Comparison of ENCODE assay signal across 22 cellular contexts in the genomic region with DNA sequence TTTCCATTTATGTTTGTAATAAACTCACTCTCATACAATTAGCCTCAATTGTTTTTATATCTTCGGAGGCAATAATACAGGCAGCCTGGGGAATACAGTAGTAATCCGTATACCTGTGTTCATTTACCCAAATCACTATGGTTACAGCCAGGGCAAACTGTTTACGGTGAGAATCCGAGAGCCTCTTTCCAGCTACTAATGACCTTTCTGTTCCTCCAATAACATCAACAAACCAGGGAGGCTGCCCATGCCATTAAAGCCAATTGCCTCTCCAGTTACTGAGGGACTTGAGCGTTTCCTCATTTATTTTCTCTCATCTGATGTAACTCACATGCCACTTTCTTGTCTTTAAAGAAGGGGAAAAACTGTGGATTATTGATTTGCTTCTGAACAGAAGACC.
DNase-seq lines count a peak whose midpoint lies in the region; ATAC-seq and TF ChIP-seq lines count a peak whose summit lies in the region.
"Had no signal": no experiment of that assay in that cellular context is flagged by ENCODE, and none has a peak within 500 bp of the region (broad histone marks: within the 10 kb centered on the region; RNA-seq: fewer than 3 reads in every experiment).

No MANE protein-coding gene starts in this region.

- H3K36me3 Mint-ChIP-seq in glutamatergic neuron (ENCODE audit: unreplicated experiment): no peaks in the 10 kb centered on the region
- H3K36me3 Mint-ChIP-seq: CD4-positive, alpha-beta memory T cell had no signal

- H3K27ac ChIP-seq in neural cell (ENCODE audit: low read length): peak overlapping the region; percentile 11

- no peaks in the 10 kb centered on the region for H3K9me2 ChIP-seq in neural cell (ENCODE audit: insufficient read depth, low read length)

- H3K9ac ChIP-seq in neural cell (ENCODE audit: low read length): no peak overlapping the region

- H3K36me3 ChIP-seq in neural cell (ENCODE audit: insufficient read depth, low read length) (no peaks in the 10 kb centered on the region), H7 (replicated peaks; ENCODE audit: control insufficient read depth, insufficient read depth, low read length) (no peaks in the 10 kb centered on the region)

- H3K4me3 ChIP-seq in neural cell (ENCODE audit: low read length) (no peak overlapping the region), H7 (ENCODE audit: insufficient read depth, low read depth, low read length) (no peak overlapping the region)
- H3K4me3 ChIP-seq: K562 had no signal

- peak overlapping the region; percentile 61 for H3K4me2 ChIP-seq in neural cell (ENCODE audit: low read length)

- H2AFZ ChIP-seq in neural cell (ENCODE audit: low read depth, low read length): no peak overlapping the region

- no peak for TF ChIP-seq EP300 in neural cell (conservative IDR thresholded peaks at IDR 0.05; ENCODE audit: poor library complexity, severe bottlenecking)

- peak overlapping the region; percentile 32 for H3K4me3 Mint-ChIP-seq in glutamatergic neuron (ENCODE audit: unreplicated experiment)
- H3K4me3 Mint-ChIP-seq: CD4-positive, alpha-beta memory T cell had no signal

- no peak for TF ChIP-seq CTCF in glutamatergic neuron (IDR thresholded peaks at IDR 0.05; ENCODE audit: partially characterized antibody, unreplicated experiment)
- no peak for TF ChIP-seq CTCF in neural cell (IDR thresholded peaks at IDR 0.05; ENCODE audit: poor library complexity, severe bottlenecking)

- peaks cover 6% of the 10 kb centered on the region for H3K9me3 Mint-ChIP-seq in glutamatergic neuron (ENCODE audit: unreplicated experiment)

- no peaks in the 10 kb centered on the region for H3F3A ChIP-seq in neural cell (ENCODE audit: insufficient read depth, low read length, poor library complexity, severe bottlenecking)

- H3K9me3 ChIP-seq in neural cell (ENCODE audit: low read length): no peaks in the 10 kb centered on the region

- no peaks in the 10 kb centered on the region for H3K27me3 ChIP-seq in neural cell (ENCODE audit: insufficient read depth, low read depth, low read length)
- no peaks in the 10 kb centered on the region for H3K27me3 ChIP-seq in H7 (ENCODE audit: control insufficient read depth, insufficient read depth, low read length)

- no peak for ATAC-seq in GM21576 (IDR thresholded peaks at IDR 0.05; ENCODE audit: unreplicated experiment)
- ATAC-seq in GM19463 (IDR thresholded peaks at IDR 0.05; ENCODE audit: unreplicated experiment): no peak
- ATAC-seq: K562, Panc1 had no signal

- TF ChIP-seq RAD21 in neural cell (conservative IDR thresholded peaks at IDR 0.05): no peak

- DNase-seq in DMS79 (lab: John Stamatoyannopoulos, UW): peak; percentile 4
- peak; percentile 41 for DNase-seq in NCI-H2029 treated with DMSO at 0.1 percent for 48 hours (lab: John Stamatoyannopoulos, UW)
- peak; percentile 22 for DNase-seq in glutamatergic neuron
- no peak for DNase-seq in H7
- DNase-seq: C1 segment of cervical spinal cord; CD4-positive, alpha-beta memory T cell; COR-L47; DND-41; GOT3; HCEC 1CT; Kasumi-1; NCI-H1694; NCI-H2081 treated with DMSO at 0.1 percent for 48 hours; NCI-H524; NCI-H82; SHP77 treated with DMSO at 0.1 percent for 48 hours; T-helper 1 cell had no signal

- H3K79me2 ChIP-seq in neural cell (replicated peaks; ENCODE audit: insufficient read depth, low read length): no peaks in the 10 kb centered on the region

- H3K27ac Mint-ChIP-seq in glutamatergic neuron (ENCODE audit: unreplicated experiment): peak overlapping the region; percentile 50
- H3K27ac Mint-ChIP-seq: CD4-positive, alpha-beta memory T cell had no signal

- H3K27me3 Mint-ChIP-seq in glutamatergic neuron (ENCODE audit: unreplicated experiment): peaks cover 7% of the 10 kb centered on the region
- H3K27me3 Mint-ChIP-seq: CD4-positive, alpha-beta memory T cell had no signal

- H3K4me1 Mint-ChIP-seq in glutamatergic neuron (ENCODE audit: low read depth, unreplicated experiment): peaks cover 20% of the 10 kb centered on the region
- H3K4me1 Mint-ChIP-seq: CD4-positive, alpha-beta memory T cell had no signal

- H4K20me1 ChIP-seq in neural cell (ENCODE audit: insufficient read depth): no peaks in the 10 kb centered on the region

TF ChIP-seq in neural cell, 6 proteins besides CTCF, POLR2A, EP300 and RAD21:
- TF ChIP-seq SMC3 (conservative IDR thresholded peaks at IDR 0.05; ENCODE audit: poor library complexity) (no peak), POLR2AphosphoS5 (IDR thresholded peaks at IDR 0.05) (peak; percentile 17)
